8 cellular contexts compared by ENCODE assay signal in the genomic region with DNA sequence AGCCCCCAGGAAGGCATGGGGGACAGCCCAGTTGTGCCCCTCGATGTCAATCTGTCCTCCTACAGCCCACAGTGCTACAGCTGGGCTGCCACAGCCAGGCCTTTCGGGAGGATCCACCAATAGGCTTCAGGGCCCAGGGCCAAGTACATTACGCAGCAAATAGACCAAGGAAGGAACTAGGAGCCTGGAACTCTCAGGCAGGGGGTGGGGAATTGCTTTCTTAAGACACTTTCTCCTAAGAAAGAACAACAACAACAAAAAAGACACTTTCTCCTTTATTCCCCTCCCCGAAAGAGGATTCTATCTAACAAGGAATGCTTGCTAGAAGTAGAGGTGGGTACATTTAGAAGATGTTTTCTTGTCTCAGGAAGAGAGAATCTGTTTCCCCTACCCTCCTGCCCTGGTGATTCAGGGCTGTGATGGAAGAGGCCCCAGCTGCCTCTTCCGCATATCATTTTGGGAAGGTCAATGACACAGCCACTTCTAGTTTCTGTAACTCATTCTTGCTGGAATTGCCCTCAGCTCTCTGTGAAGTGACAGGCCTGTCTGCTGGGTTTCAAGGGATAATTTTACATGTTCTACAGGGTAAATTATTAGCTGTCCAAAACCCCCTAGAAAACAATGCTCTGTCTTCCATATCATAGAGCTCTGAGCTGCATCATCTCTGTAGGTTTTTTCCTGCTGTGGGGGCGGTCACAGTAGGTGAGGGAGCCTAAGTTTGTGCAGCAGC. TPM values are rescaled to one million over a fixed set of nuclear protein-coding genes. Genes with fewer than 3 reads are reported as not detected.
DNase-seq lines count a peak whose midpoint lies in the region; ATAC-seq and TF ChIP-seq lines count a peak whose summit lies in the region.

No MANE protein-coding gene starts in this region.

- ATAC-seq in HG03439 (IDR thresholded peaks at IDR 0.05; ENCODE audit: unreplicated experiment) = no peak
- ATAC-seq in GM19467 (IDR thresholded peaks at IDR 0.05; ENCODE audit: unreplicated experiment) = no peak

- no peaks in the 10 kb centered on the region for H4K20me1 ChIP-seq in neural cell (ENCODE audit: insufficient read depth)

- H3K4me1 ChIP-seq in esophagus (ENCODE audit: control insufficient read depth in 2 of 2, insufficient read depth in 2 of 2, low read length in 1 of 2) = peaks cover 7 to 39% of the 10 kb centered on the region in 2 donors

- H3K27me3 ChIP-seq in esophagus (ENCODE audit: control insufficient read depth in 1 of 2, insufficient read depth in 2 of 2, low read length in 2 of 2) = no peaks in the 10 kb centered on the region
- no peaks in the 10 kb centered on the region for H3K27me3 ChIP-seq in neural cell (ENCODE audit: insufficient read depth, low read depth, low read length)

- H3K79me2 ChIP-seq in neural cell (replicated peaks; ENCODE audit: insufficient read depth, low read length) = peaks cover 93% of the 10 kb centered on the region

- H3K27ac ChIP-seq in esophagus (ENCODE audit: low read depth in 2 of 2, low read length in 1 of 2) (peak overlapping the region; percentile 99), neural cell (ENCODE audit: low read length) (peak overlapping the region; percentile 61)

- H3K4me3 ChIP-seq in esophagus (ENCODE audit: low read depth in 1 of 2, low read length in 2 of 2) = no peak overlapping the region
- H3K4me3 ChIP-seq in neural cell (ENCODE audit: low read length) = no peak overlapping the region

- DNase-seq in DMS53 treated with DMSO at 0.1 percent for 48 hours (lab: John Stamatoyannopoulos, UW; ENCODE audit: unreplicated experiment) (peak; percentile 38), HCEC 1CT (peak; percentile 91), SKM-1 treated with dmso at 0.1 percent for 144 hours (lab: John Stamatoyannopoulos, UW; ENCODE audit: unreplicated experiment) (peak; percentile 71), GM10266 (ENCODE audit: extremely low spot score) (no peak)

- no peak for TF ChIP-seq RAD21 in neural cell (conservative IDR thresholded peaks at IDR 0.05)

- H3F3A ChIP-seq in neural cell (ENCODE audit: insufficient read depth, low read length, poor library complexity, severe bottlenecking) = peaks cover 23% of the 10 kb centered on the region

- no peak overlapping the region for H3K4me2 ChIP-seq in neural cell (ENCODE audit: low read length)

- H3K9me3 ChIP-seq in esophagus (ENCODE audit: control insufficient read depth in 2 of 2, insufficient read depth in 1 of 2, low read depth in 1 of 2, low read length in 1 of 2) (no peaks in the 10 kb centered on the region), neural cell (ENCODE audit: low read length) (no peaks in the 10 kb centered on the region)

- H3K36me3 ChIP-seq in esophagus (ENCODE audit: control insufficient read depth in 2 of 2, insufficient read depth in 2 of 2, low read length in 1 of 2) = no peaks in the 10 kb centered on the region
- no peaks in the 10 kb centered on the region for H3K36me3 ChIP-seq in neural cell (ENCODE audit: insufficient read depth, low read length)

- TF ChIP-seq EP300 in neural cell (conservative IDR thresholded peaks at IDR 0.05; ENCODE audit: poor library complexity, severe bottlenecking) = peak; percentile 11

- H3K9ac ChIP-seq in neural cell (ENCODE audit: low read length) = peak overlapping the region; percentile 47

- no peaks in the 10 kb centered on the region for H3K9me2 ChIP-seq in neural cell (ENCODE audit: insufficient read depth, low read length)

- TF ChIP-seq CTCF in neural cell (IDR thresholded peaks at IDR 0.05; ENCODE audit: poor library complexity, severe bottlenecking) = no peak
- TF ChIP-seq CTCF in GM10266 (IDR thresholded peaks at IDR 0.05; ENCODE audit: control insufficient read depth, insufficient read depth, low read depth, missing control alignments) = no peak

- WGBS in esophagus, 2 donors = 22 to 34% methylated on average over 6 of the region's 6 CpGs

- H2AFZ ChIP-seq in neural cell (ENCODE audit: low read depth, low read length) = no peak overlapping the region

TF ChIP-seq in neural cell, 6 proteins besides CTCF, POLR2A, EP300 and RAD21:
- no peak for TF ChIP-seq EZH2 (IDR thresholded peaks at IDR 0.05; ENCODE audit: borderline replicate concordance, insufficient read depth, low read length, poor library complexity, severe bottlenecking)
- no peak for TF ChIP-seq MXI1 (conservative IDR thresholded peaks at IDR 0.05; ENCODE audit: poor library complexity, severe bottlenecking)
- TF ChIP-seq, protein P1, sequence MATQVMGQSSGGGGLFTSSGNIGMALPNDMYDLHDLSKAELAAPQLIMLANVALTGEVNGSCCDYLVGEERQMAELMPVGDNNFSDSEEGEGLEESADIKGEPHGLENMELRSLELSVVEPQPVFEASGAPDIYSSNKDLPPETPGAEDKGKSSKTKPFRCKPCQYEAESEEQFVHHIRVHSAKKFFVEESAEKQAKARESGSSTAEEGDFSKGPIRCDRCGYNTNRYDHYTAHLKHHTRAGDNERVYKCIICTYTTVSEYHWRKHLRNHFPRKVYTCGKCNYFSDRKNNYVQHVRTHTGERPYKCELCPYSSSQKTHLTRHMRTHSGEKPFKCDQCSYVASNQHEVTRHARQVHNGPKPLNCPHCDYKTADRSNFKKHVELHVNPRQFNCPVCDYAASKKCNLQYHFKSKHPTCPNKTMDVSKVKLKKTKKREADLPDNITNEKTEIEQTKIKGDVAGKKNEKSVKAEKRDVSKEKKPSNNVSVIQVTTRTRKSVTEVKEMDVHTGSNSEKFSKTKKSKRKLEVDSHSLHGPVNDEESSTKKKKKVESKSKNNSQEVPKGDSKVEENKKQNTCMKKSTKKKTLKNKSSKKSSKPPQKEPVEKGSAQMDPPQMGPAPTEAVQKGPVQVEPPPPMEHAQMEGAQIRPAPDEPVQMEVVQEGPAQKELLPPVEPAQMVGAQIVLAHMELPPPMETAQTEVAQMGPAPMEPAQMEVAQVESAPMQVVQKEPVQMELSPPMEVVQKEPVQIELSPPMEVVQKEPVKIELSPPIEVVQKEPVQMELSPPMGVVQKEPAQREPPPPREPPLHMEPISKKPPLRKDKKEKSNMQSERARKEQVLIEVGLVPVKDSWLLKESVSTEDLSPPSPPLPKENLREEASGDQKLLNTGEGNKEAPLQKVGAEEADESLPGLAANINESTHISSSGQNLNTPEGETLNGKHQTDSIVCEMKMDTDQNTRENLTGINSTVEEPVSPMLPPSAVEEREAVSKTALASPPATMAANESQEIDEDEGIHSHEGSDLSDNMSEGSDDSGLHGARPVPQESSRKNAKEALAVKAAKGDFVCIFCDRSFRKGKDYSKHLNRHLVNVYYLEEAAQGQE (IDR thresholded peaks at IDR 0.05; ENCODE audit: borderline replicate concordance) = no peak
- no peak for TF ChIP-seq TAF1 (IDR thresholded peaks at IDR 0.05; ENCODE audit: low read depth)
- no peak for TF ChIP-seq SMC3 (conservative IDR thresholded peaks at IDR 0.05; ENCODE audit: poor library complexity)
- no peak for TF ChIP-seq POLR2AphosphoS5 (IDR thresholded peaks at IDR 0.05)

RNA-seq across cellular contexts. Expression of a gene that starts 6.0 kb away (rescaled TPM):
- polyA plus RNA-seq in esophagus (1,000 to 10,000 TPM in 1 of 2 donors, 10 to 100 TPM in 1; 94.9 to 1,950 TPM), neural cell (1,383 and 1,630 TPM in 2 replicates)
- 48,171 and 65,838 TPM in 2 replicates for polyA minus RNA-seq in neural cell

RNA-seq across cellular contexts. Expression of a gene that starts 32.1 kb away (rescaled TPM):
- 10 to 100 TPM; 41.8 to 52.4 TPM for polyA plus RNA-seq in esophagus
- polyA plus RNA-seq in neural cell = 48.3 and 56.2 TPM in 2 replicates
- 35.3 and 55.3 TPM in 2 replicates for polyA minus RNA-seq in neural cell
